ENCODE assay signal across 8 cellular contexts in the genomic region with DNA sequence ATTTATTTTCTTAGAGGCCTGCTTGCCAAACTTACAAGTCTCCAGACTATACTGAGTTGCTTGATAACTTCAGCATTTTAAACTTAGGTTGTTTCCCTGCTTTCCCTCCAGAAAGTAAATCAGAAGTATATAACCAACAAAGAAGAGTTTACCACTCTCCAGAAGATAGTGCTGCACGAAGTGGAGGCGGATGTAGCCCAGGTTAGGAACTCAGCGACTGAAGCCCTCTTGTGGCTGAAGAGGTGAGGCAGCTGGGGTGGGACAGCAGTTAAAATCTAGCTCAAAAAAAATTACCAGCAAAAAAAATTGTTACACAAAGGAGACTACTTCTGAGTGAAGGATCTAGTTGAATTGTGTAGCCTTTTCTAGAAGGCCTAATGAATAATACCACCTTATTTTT. TPM values are rescaled to one million over a fixed set of nuclear protein-coding genes. Genes with fewer than 3 reads are reported as not detected.
A peak's percentile ranks its signal among the peaks of the same experiment; 100 is the strongest.
DNase-seq lines count a peak whose midpoint lies in the region; ATAC-seq and TF ChIP-seq lines count a peak whose summit lies in the region.
"Not testable (repeated sequence)": the region's sequence is repeated elsewhere in the genome, so short reads cannot be mapped to it uniquely, and the experiment has no call there.

No MANE protein-coding gene starts in this region.

- H3K4me3 ChIP-seq in CD4-positive, CD25-positive, alpha-beta regulatory T cell (ENCODE audit: low read depth, low read length); OCI-LY7 (ENCODE audit: low read depth, low read length, poor library complexity, severe bottlenecking); dorsolateral prefrontal cortex: not testable (repeated sequence)

- peak overlapping the region in 1 of 3 donors; percentile 14 for H3K27ac Mint-ChIP-seq in CD4-positive, CD25-positive, alpha-beta regulatory T cell
- H3K27ac Mint-ChIP-seq in activated CD8-positive, alpha-beta memory T cell treated with anti-CD3 and anti-CD28 coated beads, Interleukin-2, amount 10 ng/mL, durations not matched to agents 7 days and 5 days, result not testable (repeated sequence)

- CTCF ChIA-PET in OCI-LY7 (lab: Charles Lee; ENCODE audit: unreplicated experiment), result interaction anchor here (0.6 to 1.2 kb wide), 4 partner anchors 11 to 182 kb away, joined by 3 to 4 read pairs (median 3); no protein-coding TSS in a partner anchor
- CTCF ChIA-PET in activated CD8-positive, alpha-beta memory T cell treated with anti-CD3 and anti-CD28 coated beads, Interleukin-2, amount 10 ng/mL, durations not matched to agents 7 days and 5 days (lab: Charles Lee), result interaction anchor here (1.0 to 2.5 kb wide), 26 partner anchors 10 to 503 kb away, joined by 3 to 16 read pairs (median 4); a partner anchor contains a TSS

- peaks cover 5 to 11% (median 8%) of the 10 kb centered on the region in 4 donors for H3K4me1 Mint-ChIP-seq in CD4-positive, CD25-positive, alpha-beta regulatory T cell
- not testable (repeated sequence) for H3K4me1 Mint-ChIP-seq in activated CD8-positive, alpha-beta memory T cell treated with anti-CD3 and anti-CD28 coated beads, Interleukin-2, amount 10 ng/mL, durations not matched to agents 7 days and 5 days

- TF ChIP-seq CTCF in OCI-LY7 (conservative IDR thresholded peaks at IDR 0.05; ENCODE audit: low read length) (peak; percentile 84), dorsolateral prefrontal cortex (IDR thresholded peaks at IDR 0.05 in 54 of 56, conservative IDR thresholded peaks at IDR 0.05 in 2 of 56; ENCODE audit: low read depth in 1 of 56, partially characterized antibody in 56 of 56) (peak in 53 of 56 donors; percentile 25 to 71 (median 57))

- BruUV-seq in OCI-LY7 (replicated peaks; lab: Mats Ljungman, UMichigan), result not testable (repeated sequence)

- not testable (repeated sequence) for H4K20me1 ChIP-seq in OCI-LY7 (ENCODE audit: insufficient read depth, low read length)

- H3K27ac ChIP-seq in CD4-positive, CD25-positive, alpha-beta regulatory T cell (ENCODE audit: insufficient read depth, low read length, poor library complexity, severe bottlenecking); OCI-LY7 (ENCODE audit: low read depth, low read length, poor library complexity, severe bottlenecking); dorsolateral prefrontal cortex: not testable (repeated sequence)

- H2AFZ ChIP-seq in OCI-LY7 (ENCODE audit: low read length), result not testable (repeated sequence)

- H3K4me2 ChIP-seq in OCI-LY7 (ENCODE audit: low read length), result peak overlapping the region; percentile 28; the same call in 1 of the 2 replicates

- intact Hi-C loops in OCI-LY7 (cut with micrococcal nuclease; ENCODE audit: unreplicated experiment) (loop anchor here (1.0 to 10.0 kb wide), 6 partner anchors 32 to 427 kb away; no protein-coding TSS in a partner anchor), dorsolateral prefrontal cortex (cut with DNase I) (loop anchor here (5.0 to 10.0 kb wide), 3 partner anchors 137 to 309 kb away; no protein-coding TSS in a partner anchor)

- H3K4me1 ChIP-seq in CD4-positive, CD25-positive, alpha-beta regulatory T cell (ENCODE audit: control insufficient read depth, insufficient read depth, low read length, poor library complexity, severe bottlenecking), result not testable (repeated sequence)
- peaks cover 13% of the 10 kb centered on the region for H3K4me1 ChIP-seq in OCI-LY7 (ENCODE audit: insufficient read depth, low read length, poor library complexity, severe bottlenecking)

- not testable (repeated sequence) for H3K27me3 Mint-ChIP-seq in CD4-positive, CD25-positive, alpha-beta regulatory T cell; activated CD8-positive, alpha-beta memory T cell treated with anti-CD3 and anti-CD28 coated beads, Interleukin-2, amount 10 ng/mL, durations not matched to agents 7 days and 5 days

- not testable (repeated sequence) for H3K79me2 ChIP-seq in OCI-LY7 (ENCODE audit: insufficient read depth, low read depth, low read length)

- peaks cover 34% of the 10 kb centered on the region for H3K36me3 Mint-ChIP-seq in CD4-positive, CD25-positive, alpha-beta regulatory T cell
- peaks cover 10% of the 10 kb centered on the region for H3K36me3 Mint-ChIP-seq in activated CD8-positive, alpha-beta memory T cell treated with anti-CD3 and anti-CD28 coated beads, Interleukin-2, amount 10 ng/mL, durations not matched to agents 7 days and 5 days

- peak; percentile 10 to 59 (median 52) for DNase-seq in CD4-positive, CD25-positive, alpha-beta regulatory T cell
- DNase-seq in OCI-LY7 (ENCODE audit: low spot score) (peak; percentile 65), dorsolateral prefrontal cortex (peak in 2 of 10 donors; percentile 21 to 46)
- DNase-seq in activated CD8-positive, alpha-beta memory T cell treated with anti-CD3 and anti-CD28 coated beads, Interleukin-2, amount 10 ng/mL, durations not matched to agents 7 days and 5 days, result peak; percentile 66
- DNase-seq in left lobe of liver (ENCODE audit: low spot score), result not testable (repeated sequence)
- peak; percentile 28 to 32 for DNase-seq in stimulated activated CD4-positive, alpha-beta T cell treated with anti-CD3 and anti-CD28 coated beads, Interleukin-2, amount 100 ng/mL, for 24 hours

- not testable (repeated sequence) for H3K9me2 ChIP-seq in OCI-LY7 (ENCODE audit: insufficient read depth, low read length)

- not testable (repeated sequence) for H3K9me3 Mint-ChIP-seq in CD4-positive, CD25-positive, alpha-beta regulatory T cell; activated CD8-positive, alpha-beta memory T cell treated with anti-CD3 and anti-CD28 coated beads, Interleukin-2, amount 10 ng/mL, durations not matched to agents 7 days and 5 days (ENCODE audit: low read depth)

- ATAC-seq in CD4-positive, CD25-positive, alpha-beta regulatory T cell (ENCODE audit: low read depth in 2 of 2), result peak; percentile 85 to 86
- ATAC-seq in GM19397 (IDR thresholded peaks at IDR 0.05; ENCODE audit: unreplicated experiment) (peak; percentile 72), HG03571 (IDR thresholded peaks at IDR 0.05; ENCODE audit: unreplicated experiment) (peak; percentile 77), left lobe of liver (peak; percentile 97)
- peak; percentile 96 for ATAC-seq in activated CD8-positive, alpha-beta memory T cell treated with anti-CD3 and anti-CD28 coated beads, Interleukin-2, amount 10 ng/mL, durations not matched to agents 7 days and 5 days

- POLR2A ChIA-PET in OCI-LY7 (lab: Charles Lee), result interaction anchor here (0.6 to 1.7 kb wide), 9 partner anchors 9 to 80 kb away, joined by 3 to 6 read pairs (median 3); a partner anchor contains a TSS

- H3K9me3 ChIP-seq in CD4-positive, CD25-positive, alpha-beta regulatory T cell (ENCODE audit: control insufficient read depth in 2 of 2, low read length in 2 of 2); OCI-LY7 (ENCODE audit: low read length): not testable (repeated sequence)

- not testable (repeated sequence) for H3K4me3 Mint-ChIP-seq in CD4-positive, CD25-positive, alpha-beta regulatory T cell; activated CD8-positive, alpha-beta memory T cell treated with anti-CD3 and anti-CD28 coated beads, Interleukin-2, amount 10 ng/mL, durations not matched to agents 7 days and 5 days

- peaks cover 12% of the 10 kb centered on the region for H3K36me3 ChIP-seq in CD4-positive, CD25-positive, alpha-beta regulatory T cell (ENCODE audit: control insufficient read depth, insufficient read depth, low read length)
- peaks cover 36% of the 10 kb centered on the region for H3K36me3 ChIP-seq in OCI-LY7 (ENCODE audit: insufficient read depth, low read length)

- not testable (repeated sequence) for H3K27me3 ChIP-seq in CD4-positive, CD25-positive, alpha-beta regulatory T cell (ENCODE audit: control insufficient read depth, insufficient read depth, low read length); dorsolateral prefrontal cortex

RNA-seq across cellular contexts. Expression of a gene that starts 33.6 kb away (rescaled TPM):
- 15.2 TPM for total RNA-seq in CD4-positive, CD25-positive, alpha-beta regulatory T cell
- polyA plus RNA-seq in CD4-positive, CD25-positive, alpha-beta regulatory T cell, result 1 to 10 TPM; 3.1 to 9.9 (median 5.9) TPM
- total RNA-seq in OCI-LY7 (2014; rRNA removed; shearing (Covaris generic)), result 10.2 and 11.0 TPM in 2 replicates
- total RNA-seq in OCI-LY7 (2022), result 27.9 and 31.7 TPM in 2 replicates
- total RNA-seq in activated CD8-positive, alpha-beta memory T cell treated with anti-CD3 and anti-CD28 coated beads, Interleukin-2, amount 10 ng/mL, durations not matched to agents 7 days and 5 days, result 10 to 100 TPM; 10.8 to 10.9 TPM
- total RNA-seq in dorsolateral prefrontal cortex, result 10 to 100 TPM; 11.8 to 29.6 (median 17.7) TPM
- 4.3 TPM for total RNA-seq in left lobe of liver

RNA-seq across cellular contexts. Expression of a gene that starts 35.3 kb away (rescaled TPM):
- 6.5 TPM for total RNA-seq in CD4-positive, CD25-positive, alpha-beta regulatory T cell
- 1 to 10 TPM; 1.0 to 2.6 (median 1.7) TPM for polyA plus RNA-seq in CD4-positive, CD25-positive, alpha-beta regulatory T cell
- total RNA-seq in OCI-LY7 (2014; rRNA removed; shearing (Covaris generic)), result 5.3 and 6.3 TPM in 2 replicates
- 15.9 and 17.9 TPM in 2 replicates for total RNA-seq in OCI-LY7 (2022)
- total RNA-seq in activated CD8-positive, alpha-beta memory T cell treated with anti-CD3 and anti-CD28 coated beads, Interleukin-2, amount 10 ng/mL, durations not matched to agents 7 days and 5 days, result 1 to 10 TPM; 5.2 to 6.4 TPM
- total RNA-seq in dorsolateral prefrontal cortex, result 10 to 100 TPM in 102 of 120 experiments, 1 to 10 TPM in 18; 7.0 to 20.9 (median 12.4) TPM
- total RNA-seq in left lobe of liver, result 4.9 TPM
